In genomic region chr1:160544647-160545046, GRCh38 we compare ENCODE assay signal across 9 cellular contexts. TPM values are rescaled to one million over a fixed set of nuclear protein-coding genes. Genes with fewer than 3 reads are reported as not detected.
DNase-seq lines count a peak whose midpoint lies in the region; ATAC-seq, FAIRE-seq and TF ChIP-seq lines count a peak whose summit lies in the region.
"Had no signal": no experiment of that assay in that cellular context is flagged by ENCODE, and none has a peak within 500 bp of the region (broad histone marks: within the 10 kb centered on the region; RNA-seq: fewer than 3 reads in every experiment).

No MANE protein-coding gene starts in this region.

- POLR2A ChIA-PET in activated B cell treated with CpG ODN at 0.5 μM for 24 hours (lab: Charles Lee), result interaction anchor here (0.7 to 2.1 kb wide), 7 partner anchors 33 to 114 kb away, joined by 3 to 7 read pairs (median 5); no protein-coding TSS in a partner anchor

- peak overlapping the region; percentile 15 for H3K4me3 Mint-ChIP-seq in activated B cell treated with CpG ODN at 0.5 μM for 24 hours

- FAIRE-seq in H54 (lab: Jason Lieb, UNC), result no peak

- H3K27me3 Mint-ChIP-seq in activated B cell treated with CpG ODN at 0.5 μM for 24 hours, result no peaks in the 10 kb centered on the region
- H3K27me3 Mint-ChIP-seq: IgD-negative memory B cell had no signal

- peaks cover 88% of the 10 kb centered on the region for H3K4me1 Mint-ChIP-seq in activated B cell treated with CpG ODN at 0.5 μM for 24 hours

- ATAC-seq in activated B cell treated with CpG ODN at 0.5 μM for 24 hours (ENCODE audit: low read depth) (peak; percentile 9), GM21367 (IDR thresholded peaks at IDR 0.05; ENCODE audit: unreplicated experiment) (no peak), GM21390 (IDR thresholded peaks at IDR 0.05; ENCODE audit: unreplicated experiment) (no peak), HG03045 (IDR thresholded peaks at IDR 0.05; ENCODE audit: unreplicated experiment) (no peak)

- TF ChIP-seq CTCF in activated B cell treated with CpG ODN at 0.5 μM for 24 hours (IDR thresholded peaks at IDR 0.05), result no peak

- H3K36me3 Mint-ChIP-seq in activated B cell treated with CpG ODN at 0.5 μM for 24 hours (ENCODE audit: low read depth), result peaks cover 44% of the 10 kb centered on the region
- H3K36me3 Mint-ChIP-seq: IgD-negative memory B cell had no signal

- DNase-seq in CD1c-positive myeloid dendritic cell (ENCODE audit: extremely low spot score) (peak; percentile 40), H54 (ENCODE audit: insufficient read length, low spot score) (peak; percentile 14), activated B cell treated with CpG ODN at 0.5 μM for 24 hours (no peak), iris pigment epithelial cell (ENCODE audit: low read depth) (peak; percentile 40), mucosa of gallbladder (ENCODE audit: low spot score) (no peak)

- intact Hi-C loops in activated B cell treated with CpG ODN at 0.5 μM for 24 hours (cut with micrococcal nuclease), result loop anchor here (1.0 to 2.0 kb wide), 4 partner anchors 10 to 116 kb away; no protein-coding TSS in a partner anchor

- no peak for TF ChIP-seq POLR2A in H54 (IDR thresholded peaks at IDR 0.05; ENCODE audit: low read depth, low read length)

- H3K9me3 Mint-ChIP-seq in activated B cell treated with CpG ODN at 0.5 μM for 24 hours, result no peaks in the 10 kb centered on the region
- H3K9me3 Mint-ChIP-seq: IgD-negative memory B cell had no signal

- peak overlapping the region; percentile 83 for H3K27ac Mint-ChIP-seq in activated B cell treated with CpG ODN at 0.5 μM for 24 hours

- CTCF ChIA-PET in activated B cell treated with CpG ODN at 0.5 μM for 24 hours (lab: Charles Lee), result interaction anchor here (0.8 to 3.1 kb wide), 15 partner anchors 10 to 198 kb away, joined by 3 to 29 read pairs (median 6); partner anchors contain the start of gene SLAMF6

RNA-seq across cellular contexts. Expression of gene SLAMF6, which starts 21.6 kb away (rescaled TPM):
- 28.7 and 31.2 TPM in 2 replicates for total RNA-seq in activated B cell treated with CpG ODN at 0.5 μM for 24 hours
- total RNA-seq in mucosa of gallbladder, result 2.2 TPM

RNA-seq across cellular contexts. Expression of gene CD84, which starts 34.6 kb away (rescaled TPM):
- total RNA-seq in activated B cell treated with CpG ODN at 0.5 μM for 24 hours (57.5 and 65.5 TPM in 2 replicates), mucosa of gallbladder (11.9 TPM)

Comparison
In these comparisons a context has a peak if more than half of its experiments do, and no peak if none do; other contexts are left out.
1. DNase-seq: peak in CD1c-positive myeloid dendritic cell (single experiment), H54 (single experiment) and iris pigment epithelial cell (single experiment); none in activated B cell treated with CpG ODN at 0.5 μM for 24 hours (single experiment) and mucosa of gallbladder (single experiment).